8 cellular contexts compared by ENCODE assay signal in the genomic region with DNA sequence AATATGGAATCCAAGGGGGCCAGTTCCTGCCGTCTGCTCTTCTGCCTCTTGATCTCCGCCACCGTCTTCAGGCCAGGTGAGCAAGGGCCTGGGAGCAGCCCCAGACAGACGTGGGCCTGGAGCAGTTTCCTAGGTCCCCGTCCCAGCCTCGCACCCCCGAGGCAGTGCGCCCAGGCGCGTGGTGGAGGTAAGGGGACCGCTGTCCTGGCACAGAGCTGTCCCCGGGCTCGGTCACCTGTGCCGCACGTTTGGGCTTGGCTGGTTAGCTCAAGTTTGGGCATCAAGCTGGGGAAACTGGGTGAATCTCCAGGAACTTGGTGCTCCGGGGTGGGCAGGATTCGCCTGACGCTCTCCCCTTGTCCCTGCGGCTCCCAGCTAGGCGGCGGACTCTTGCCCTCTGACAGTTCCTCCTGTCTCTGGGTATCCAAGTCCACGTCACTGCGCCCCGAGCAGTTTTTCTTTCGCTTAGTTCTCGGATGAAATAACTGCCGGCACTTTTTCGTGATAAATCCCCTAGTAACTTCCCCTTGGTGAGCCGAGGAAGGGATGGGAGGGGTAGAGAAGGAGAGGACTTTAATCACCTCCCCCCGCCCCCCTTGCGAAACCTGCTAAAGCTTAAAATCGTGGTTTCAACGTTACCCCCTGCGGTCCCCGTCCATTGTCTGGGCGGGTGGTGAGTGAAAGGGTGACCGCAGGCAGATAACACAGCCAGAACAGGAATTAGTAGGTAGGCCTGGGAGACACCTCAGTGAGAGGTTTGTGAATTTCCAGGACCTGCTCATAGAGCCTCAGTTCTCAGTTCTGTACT. TPM values are rescaled to one million over a fixed set of nuclear protein-coding genes. Genes with fewer than 3 reads are reported as not detected.
DNase-seq lines count a peak whose midpoint lies in the region; ATAC-seq and TF ChIP-seq lines count a peak whose summit lies in the region.

No MANE protein-coding gene starts in this region.

- H3K9me3 Mint-ChIP-seq in CD4-positive, CD25-positive, alpha-beta regulatory T cell = no peaks in the 10 kb centered on the region
- no peaks in the 10 kb centered on the region for H3K9me3 Mint-ChIP-seq in neural crest cell

- peak overlapping the region; percentile 90 for H3K27ac ChIP-seq in CD4-positive, CD25-positive, alpha-beta regulatory T cell (ENCODE audit: insufficient read depth, low read length, poor library complexity, severe bottlenecking)
- peak overlapping the region; percentile 98 for H3K27ac ChIP-seq in foreskin keratinocyte
- H3K27ac ChIP-seq in suprapubic skin = peak overlapping the region; percentile 79

- H3K4me1 Mint-ChIP-seq in CD4-positive, CD25-positive, alpha-beta regulatory T cell = peaks cover 11 to 31% (median 25%) of the 10 kb centered on the region in 4 donors
- peaks cover 37% of the 10 kb centered on the region for H3K4me1 Mint-ChIP-seq in neural crest cell

- no peaks in the 10 kb centered on the region for H3K9me3 ChIP-seq in CD4-positive, CD25-positive, alpha-beta regulatory T cell (ENCODE audit: control insufficient read depth in 2 of 2, low read length in 2 of 2)
- no peaks in the 10 kb centered on the region for H3K9me3 ChIP-seq in suprapubic skin

- peaks cover 33% of the 10 kb centered on the region for H3K27me3 Mint-ChIP-seq in CD4-positive, CD25-positive, alpha-beta regulatory T cell
- H3K27me3 Mint-ChIP-seq in neural crest cell (ENCODE audit: low read depth) = peaks cover 47% of the 10 kb centered on the region

- no peak for TF ChIP-seq EP300 in suprapubic skin (IDR thresholded peaks at IDR 0.05)

- no peak for ATAC-seq in CD4-positive, CD25-positive, alpha-beta regulatory T cell (ENCODE audit: low read depth in 2 of 2)
- ATAC-seq in GM19351 (IDR thresholded peaks at IDR 0.05; ENCODE audit: unreplicated experiment) (peak; percentile 16), HG03520 (IDR thresholded peaks at IDR 0.05; ENCODE audit: unreplicated experiment) (peak; percentile 22), foreskin keratinocyte (peak; percentile 1)

- peaks cover 7% of the 10 kb centered on the region for H3K27me3 ChIP-seq in CD4-positive, CD25-positive, alpha-beta regulatory T cell (ENCODE audit: control insufficient read depth, insufficient read depth, low read length)
- H3K27me3 ChIP-seq in foreskin keratinocyte (no peaks in the 10 kb centered on the region), suprapubic skin (no peaks in the 10 kb centered on the region)

- H3K27ac Mint-ChIP-seq in CD4-positive, CD25-positive, alpha-beta regulatory T cell = peak overlapping the region; percentile 97 to 99 (median 98)
- H3K27ac Mint-ChIP-seq in neural crest cell (ENCODE audit: unreplicated experiment) = no peak overlapping the region

- H3K4me3 ChIP-seq in CD4-positive, CD25-positive, alpha-beta regulatory T cell (ENCODE audit: low read depth, low read length) = peak overlapping the region; percentile 94
- H3K4me3 ChIP-seq in suprapubic skin = peak overlapping the region; percentile 64

- TF ChIP-seq CTCF in foreskin keratinocyte (conservative IDR thresholded peaks at IDR 0.05) (peak; percentile 27), neural crest cell (conservative IDR thresholded peaks at IDR 0.05) (no peak), suprapubic skin (IDR thresholded peaks at IDR 0.05) (no peak)

- WGBS in suprapubic skin = under 1% methylated on average over 20 of the region's 37 CpGs

- DNase-seq in CD4-positive, CD25-positive, alpha-beta regulatory T cell = peak; percentile 43 to 70 (median 46)
- DNase-seq in RPMI8226 (peak; percentile 68), foreskin keratinocyte (peak; percentile 61 to 76), neural crest cell (ENCODE audit: low read depth, low spot score) (peak; percentile 18), suprapubic skin (ENCODE audit: low spot score in 2 of 2) (peak; percentile 82 to 84)
- DNase-seq in activated effector memory CD4-positive, alpha-beta T cell treated with anti-CD3 and anti-CD28 coated beads, Interleukin-2, amount 50 U/mL, for 16 hours = peak; percentile 87

- H3K4me1 ChIP-seq in CD4-positive, CD25-positive, alpha-beta regulatory T cell (ENCODE audit: control insufficient read depth, insufficient read depth, low read length, poor library complexity, severe bottlenecking) = peaks cover 37% of the 10 kb centered on the region
- H3K4me1 ChIP-seq in foreskin keratinocyte = peaks cover 41% of the 10 kb centered on the region
- H3K4me1 ChIP-seq in suprapubic skin = peaks cover 32% of the 10 kb centered on the region

- H3K36me3 Mint-ChIP-seq in CD4-positive, CD25-positive, alpha-beta regulatory T cell = no peaks in the 10 kb centered on the region
- no peaks in the 10 kb centered on the region for H3K36me3 Mint-ChIP-seq in neural crest cell (ENCODE audit: low read depth)

- no peaks in the 10 kb centered on the region for H3K36me3 ChIP-seq in CD4-positive, CD25-positive, alpha-beta regulatory T cell (ENCODE audit: control insufficient read depth, insufficient read depth, low read length)
- no peaks in the 10 kb centered on the region for H3K36me3 ChIP-seq in suprapubic skin

- TF ChIP-seq POLR2A in suprapubic skin (IDR thresholded peaks at IDR 0.05) = no peak

- peak overlapping the region; percentile 93 to 96 (median 94) for H3K4me3 Mint-ChIP-seq in CD4-positive, CD25-positive, alpha-beta regulatory T cell
- peak overlapping the region; percentile 88 for H3K4me3 Mint-ChIP-seq in neural crest cell

RNA-seq across cellular contexts. Expression of a gene that starts 0.9 kb away (rescaled TPM):
- total RNA-seq in CD4-positive, CD25-positive, alpha-beta regulatory T cell = 13.2 TPM
- polyA plus RNA-seq in CD4-positive, CD25-positive, alpha-beta regulatory T cell = 1 to 10 TPM; 6.1 to 8.9 (median 6.9) TPM
- total RNA-seq in foreskin keratinocyte (89.9 and 117 TPM in 2 replicates), neural crest cell (8.4 and 8.7 TPM in 2 replicates), suprapubic skin (10 to 100 TPM; 27.6 to 65.5 (median 42.1) TPM)
- polyA plus RNA-seq in foreskin keratinocyte = 27.6 and 30.0 TPM in 2 replicates

Comparison
In these comparisons a context has a peak if more than half of its experiments do, and no peak if none do; other contexts are left out.
1. ATAC-seq: peak in GM19351 (single experiment), HG03520 (single experiment) and foreskin keratinocyte (single experiment); none in CD4-positive, CD25-positive, alpha-beta regulatory T cell (0 of 2).
2. DNase-seq: peak in every context shown above with its lines; median percentile 87 in activated effector memory CD4-positive, alpha-beta T cell treated with anti-CD3 and anti-CD28 coated beads, Interleukin-2, amount 50 U/mL, for 16 hours; 83 in suprapubic skin; 68 in foreskin keratinocyte; 68 in RPMI8226; 46 in CD4-positive, CD25-positive, alpha-beta regulatory T cell; 18 in neural crest cell.
3. Peak in every context shown above with its lines, with median percentiles within 50 percentile points of each other: H3K27ac ChIP-seq.